ENCODE assay signal across 11 cellular contexts in the genomic region with DNA sequence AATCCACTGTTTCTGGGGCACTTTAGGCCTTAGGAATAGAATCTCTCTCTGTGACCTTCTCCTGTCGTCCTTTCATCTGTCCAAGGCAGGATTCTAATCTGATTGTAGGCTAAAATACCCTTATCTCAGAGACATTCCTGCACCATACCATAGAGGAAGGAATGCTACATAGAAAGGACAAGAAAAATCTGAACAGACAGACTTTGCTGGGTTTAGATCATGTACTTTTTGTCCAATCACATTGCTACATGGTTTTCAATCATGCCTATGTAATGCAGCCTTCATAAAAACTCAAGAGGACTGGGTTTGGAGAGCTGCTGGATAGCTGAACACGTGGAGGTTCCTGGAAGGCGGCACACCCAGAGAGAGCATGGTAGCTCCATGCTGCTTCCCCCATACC.
"Had no signal": no experiment of that assay in that cellular context is flagged by ENCODE, and none has a peak within 500 bp of the region (broad histone marks: within the 10 kb centered on the region; RNA-seq: fewer than 3 reads in every experiment).

No MANE protein-coding gene starts in this region.

- H3K9ac ChIP-seq: GM23248 had no signal

- H3K36me3 ChIP-seq: HAP-1 had no signal

- FAIRE-seq: H1, H54 had no signal

- H3K4me3 ChIP-seq: GM23248, GM23338, HAP-1 had no signal

- H3K4me2 ChIP-seq: GM23338 had no signal

- ATAC-seq: GM23338, HCT116 had no signal

- H3K4me1 ChIP-seq: HAP-1 had no signal

- H3K27ac ChIP-seq: GM23248 had no signal

- H3K9me3 ChIP-seq: HAP-1 had no signal

- H2AFZ ChIP-seq: GM23248, GM23338 had no signal

- DNase-seq: GM23248, GOT3, H7, H9, HCEC 1CT, HFFc6 had no signal
